Comparison of ENCODE assay signal across 19 cellular contexts in the genomic region with DNA sequence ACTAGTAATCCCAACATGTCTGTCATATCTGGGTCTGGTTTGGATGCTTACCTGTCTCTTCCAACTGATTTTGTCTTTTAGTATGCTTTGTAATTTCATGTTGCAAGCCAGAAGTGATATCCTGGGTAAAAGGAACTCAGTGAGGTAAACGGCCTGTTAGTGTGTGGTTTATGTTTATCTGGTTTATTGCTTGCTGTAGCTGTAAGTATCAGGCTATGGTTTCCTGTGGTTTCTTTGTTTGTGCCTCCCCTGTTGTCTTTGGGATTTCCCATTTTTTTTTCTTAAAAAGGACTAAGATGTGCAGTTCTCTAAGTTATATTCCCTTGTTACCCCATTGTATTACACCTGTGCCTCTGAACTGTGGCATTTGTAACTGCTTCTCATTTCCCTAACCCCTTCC.
"Had no signal": no experiment of that assay in that cellular context is flagged by ENCODE, and none has a peak within 500 bp of the region (broad histone marks: within the 10 kb centered on the region; RNA-seq: fewer than 3 reads in every experiment).

No MANE protein-coding gene starts in this region.

- H3K4me3 ChIP-seq: esophagus muscularis mucosa, gastroesophageal sphincter, heart left ventricle, hepatocyte, lung, right lobe of liver, thoracic aorta, tibial nerve, upper lobe of left lung had no signal

- H3K27me3 ChIP-seq: esophagus muscularis mucosa, foreskin keratinocyte, gastroesophageal sphincter, heart left ventricle, hepatocyte, right lobe of liver, tibial nerve, upper lobe of left lung had no signal

- H3K36me3 ChIP-seq: esophagus muscularis mucosa, gastroesophageal sphincter, heart left ventricle, right lobe of liver, thoracic aorta, tibial nerve, upper lobe of left lung had no signal

- H3K4me1 ChIP-seq: esophagus muscularis mucosa, foreskin keratinocyte, gastroesophageal sphincter, heart left ventricle, parathyroid adenoma, right lobe of liver, tibial nerve, upper lobe of left lung had no signal

- H3K79me2 ChIP-seq: hepatocyte, parathyroid adenoma had no signal

- H3K9ac ChIP-seq: parathyroid adenoma had no signal

- H3K4me2 ChIP-seq: hepatocyte had no signal

- DNase-seq: effector CD8-positive, alpha-beta T cell; foreskin keratinocyte; heart left ventricle; kidney; natural killer cell; right lobe of liver; small intestine; stimulated activated CD4-positive, alpha-beta T cell treated with anti-CD3 and anti-CD28 coated beads, Interleukin-15, amount 100 ng/mL, for 24 hours; stimulated activated CD4-positive, alpha-beta T cell treated with anti-CD3 and anti-CD28 coated beads, Interleukin-2, amount 100 ng/mL, for 48 hours; stimulated activated naive B cell treated with anti-CD40 and anti-IgM and Interleukin-4, amounts not matched to agents 10 μg/mL and 1 μg/mL and 100 μg/mL, for 72 hours; upper lobe of left lung had no signal

- ATAC-seq: foreskin keratinocyte; gastroesophageal sphincter; heart left ventricle; left lobe of liver; natural killer cell; right lobe of liver; stimulated activated naive B cell treated with anti-CD40 and anti-IgM and Interleukin-4, amounts not matched to agents 10 μg/mL and 1 μg/mL and 100 μg/mL, for 72 hours had no signal

- H3K9me3 ChIP-seq: right lobe of liver, thoracic aorta, upper lobe of left lung had no signal

- H3K27ac ChIP-seq: esophagus muscularis mucosa, foreskin keratinocyte, gastroesophageal sphincter, heart left ventricle, hepatocyte, parathyroid adenoma, right lobe of liver, thoracic aorta, tibial nerve, upper lobe of left lung had no signal

- H2AFZ ChIP-seq: hepatocyte, parathyroid adenoma had no signal
